15 cellular contexts compared by ENCODE assay signal in the genomic region with DNA sequence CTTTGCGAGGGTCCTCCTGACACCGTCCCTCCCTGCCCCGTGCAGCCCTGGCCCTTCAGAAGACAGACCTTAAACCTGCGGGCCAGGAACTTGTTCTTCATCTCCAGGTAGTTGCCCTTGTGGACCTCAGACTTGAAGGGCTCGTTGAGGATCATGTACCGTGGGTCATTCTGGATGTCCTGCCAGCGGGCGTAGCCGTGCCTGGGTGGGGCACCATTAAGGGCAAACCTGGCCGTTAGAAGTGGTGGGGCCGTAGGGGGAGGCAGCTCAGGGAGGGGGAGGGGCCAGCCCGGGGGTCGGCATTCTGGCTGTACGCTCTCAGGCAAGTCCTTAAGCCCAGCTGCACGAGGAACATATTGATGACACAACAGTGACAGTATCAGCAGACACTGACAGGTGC.
"Had no signal": no experiment of that assay in that cellular context is flagged by ENCODE, and none has a peak within 500 bp of the region (broad histone marks: within the 10 kb centered on the region; RNA-seq: fewer than 3 reads in every experiment).

No MANE protein-coding gene starts in this region.

- H3K36me3 Mint-ChIP-seq: natural killer cell treated with Interleukin-12 subunit alpha and Interleukin-12 subunit beta and Interleukin-15 and Interleukin-18, amount 100 ng/mL, for 72 hours; stimulated activated effector memory CD8-positive, alpha-beta T cell treated with anti-CD3 and anti-CD28 coated beads, Interleukin-12 subunit alpha, Interleukin-12 subunit beta, amount 100 ng/mL, for 72 hours had no signal

- H3K9me3 Mint-ChIP-seq: endodermal cell; stimulated activated effector memory CD8-positive, alpha-beta T cell treated with anti-CD3 and anti-CD28 coated beads, Interleukin-12 subunit alpha, Interleukin-12 subunit beta, amount 100 ng/mL, for 72 hours had no signal

- H3K4me3 Mint-ChIP-seq: endodermal cell; natural killer cell treated with Interleukin-12 subunit alpha and Interleukin-12 subunit beta and Interleukin-15 and Interleukin-18, amount 100 ng/mL, for 72 hours; stimulated activated effector memory CD8-positive, alpha-beta T cell treated with anti-CD3 and anti-CD28 coated beads, Interleukin-12 subunit alpha, Interleukin-12 subunit beta, amount 100 ng/mL, for 72 hours had no signal

- DNase-seq: colonic mucosa; effector CD4-positive, alpha-beta T cell; endodermal cell; erythroblast; foreskin keratinocyte; head of caudate nucleus; mesenchymal stem cell; midbrain; stimulated activated CD4-positive, alpha-beta T cell treated with anti-CD3 and anti-CD28 coated beads, Interleukin-4, amount 100 ng/mL, for 1 hour; stimulated activated CD8-positive, alpha-beta memory T cell treated with anti-CD3 and anti-CD28 coated beads, Interleukin-4, amount 100 ng/mL, for 48 hours; stimulated activated naive CD8-positive, alpha-beta T cell treated with anti-CD3 and anti-CD28 coated beads, Interleukin-15, Interleukin-2, amounts not matched to agents 100 U/mL and 50 U/mL, for 24 hours; thyroid gland had no signal

- ATAC-seq: foreskin keratinocyte; natural killer cell treated with Interleukin-12 subunit alpha and Interleukin-12 subunit beta and Interleukin-15 and Interleukin-18, amount 100 ng/mL, for 72 hours; right lobe of liver; stimulated activated effector memory CD8-positive, alpha-beta T cell treated with anti-CD3 and anti-CD28 coated beads, Interleukin-12 subunit alpha, Interleukin-12 subunit beta, amount 100 ng/mL, for 72 hours; stimulated activated naive CD8-positive, alpha-beta T cell treated with anti-CD3 and anti-CD28 coated beads, Interleukin-15, Interleukin-2, amounts not matched to agents 100 U/mL and 50 U/mL, for 24 hours had no signal

- H3K27ac Mint-ChIP-seq: endodermal cell; natural killer cell treated with Interleukin-12 subunit alpha and Interleukin-12 subunit beta and Interleukin-15 and Interleukin-18, amount 100 ng/mL, for 72 hours; stimulated activated effector memory CD8-positive, alpha-beta T cell treated with anti-CD3 and anti-CD28 coated beads, Interleukin-12 subunit alpha, Interleukin-12 subunit beta, amount 100 ng/mL, for 72 hours had no signal

- H3K4me1 Mint-ChIP-seq: endodermal cell; stimulated activated effector memory CD8-positive, alpha-beta T cell treated with anti-CD3 and anti-CD28 coated beads, Interleukin-12 subunit alpha, Interleukin-12 subunit beta, amount 100 ng/mL, for 72 hours had no signal
